ENCODE assay signal across 13 cellular contexts in genomic region chr19:30076751-30077670, GRCh38.
"Had no signal": no experiment of that assay in that cellular context is flagged by ENCODE, and none has a peak within 500 bp of the region (broad histone marks: within the 10 kb centered on the region; RNA-seq: fewer than 3 reads in every experiment).

No MANE protein-coding gene starts in this region.

- H3K4me1 ChIP-seq: gastrocnemius medialis, right atrium auricular region had no signal

- H3K9me3 ChIP-seq: gastrocnemius medialis, right atrium auricular region had no signal

- DNase-seq: activated CD4-positive, alpha-beta T cell treated with anti-CD3 and anti-CD28 coated beads for 4 hours; activated CD8-positive, alpha-beta memory T cell treated with anti-CD3 and anti-CD28 coated beads, Interleukin-2, amount 50 U/mL, for 48 hours; activated CD8-positive, alpha-beta T cell treated with anti-CD3 and anti-CD28 coated beads for 36 hours; effector memory CD4-positive, alpha-beta T cell; gastrocnemius medialis; left ventricle myocardium superior; stimulated activated CD4-positive, alpha-beta T cell treated with anti-CD3 and anti-CD28 coated beads, Interleukin-1b, Interleukin-23, amount 100 ng/mL, for 48 hours; stimulated activated naive CD4-positive, alpha-beta T cell; T1000 had no signal

- H3K27me3 ChIP-seq: right atrium auricular region had no signal

- H3K27ac ChIP-seq: epithelial cell of prostate, gastrocnemius medialis, right atrium auricular region had no signal

- FAIRE-seq: keratinocyte had no signal

- H3K4me3 ChIP-seq: gastrocnemius medialis, right atrium auricular region had no signal

- ATAC-seq: activated CD8-positive, alpha-beta T cell treated with anti-CD3 and anti-CD28 coated beads for 36 hours; gastrocnemius medialis; left ventricle myocardium superior; T-cell had no signal

- H3K36me3 ChIP-seq: gastrocnemius medialis, right atrium auricular region had no signal
